ENCODE assay signal across 7 cellular contexts in genomic region chr6:151807513-151808330, GRCh38. TPM values are rescaled to one million over a fixed set of nuclear protein-coding genes. Genes with fewer than 3 reads are reported as not detected.
DNase-seq lines count a peak whose midpoint lies in the region; ATAC-seq and TF ChIP-seq lines count a peak whose summit lies in the region.

TSS of gene ESR1 (plus strand) at chr6:151807682. CDS start at chr6:151807913, 231 bp downstream.

- H3K4me3 ChIP-seq in GM23338 (peak within 1 kb of the TSS; percentile 76), prostate gland (peak within 1 kb of the TSS; percentile 24 to 37)

- DNase-seq in GM23338 (ENCODE audit: low spot score) (peak; percentile 89), WTC11 (ENCODE audit: low spot score) (peak; percentile 71), foreskin melanocyte (peak; percentile 6), prostate gland (ENCODE audit: low spot score) (no peak), HCEC 1CT (no peak), NCI-H1092 treated with DMSO at 0.1 percent for 48 hours (lab: John Stamatoyannopoulos, UW) (no peak)

- peak within 1 kb of the TSS; percentile 97 for H2AFZ ChIP-seq in GM23338

- WGBS in prostate gland, result under 1% methylated on average over 51 of the region's 67 CpGs

- H3K27ac Mint-ChIP-seq in GM23338 (no peak within 1 kb of the TSS), WTC11 (peak within 1 kb of the TSS; percentile 30; the same call in 1 of the 2 replicates)

- H3K4me3 Mint-ChIP-seq in GM23338, result peak within 1 kb of the TSS; percentile 82
- peak within 1 kb of the TSS; percentile 86 for H3K4me3 Mint-ChIP-seq in WTC11

- H3K9me3 Mint-ChIP-seq in GM23338 (no peaks in the 10 kb centered on the region; the same call in 2 of the 3 replicates), WTC11 (no peaks in the 10 kb centered on the region)

- peaks cover 21% of the 10 kb centered on the region for H3K4me1 Mint-ChIP-seq in GM23338
- peaks cover 25% of the 10 kb centered on the region for H3K4me1 Mint-ChIP-seq in WTC11

- no peaks in the 10 kb centered on the region for H3K36me3 Mint-ChIP-seq in GM23338 (ENCODE audit: low read depth)
- no peaks in the 10 kb centered on the region for H3K36me3 Mint-ChIP-seq in WTC11

- no peaks in the 10 kb centered on the region for H3K79me2 ChIP-seq in GM23338 (replicated peaks; ENCODE audit: insufficient read depth)

- H3K9me3 ChIP-seq in prostate gland, result no peaks in the 10 kb centered on the region

- peak within 1 kb of the TSS; percentile 88 for H3K4me2 ChIP-seq in GM23338

- H3K4me1 ChIP-seq in GM23338 (ENCODE audit: insufficient read depth), result peaks cover 10% of the 10 kb centered on the region
- H3K4me1 ChIP-seq in prostate gland (replicated peaks), result no peaks in the 10 kb centered on the region

- 0 out of 2 replicates have a peak, but pooled peaks cover 8% of the 10 kb centered on the region for H4K20me1 ChIP-seq in GM23338 (replicated peaks; ENCODE audit: insufficient read depth)

- intact Hi-C loops in prostate gland (cut with DNase I), result no loop called here

- peak; percentile 85 for ATAC-seq in GM23338
- peak; percentile 82 for ATAC-seq in WTC11
- no peak for ATAC-seq in GM19395 (IDR thresholded peaks at IDR 0.05; ENCODE audit: unreplicated experiment)

- TF ChIP-seq POLR2A in prostate gland (IDR thresholded peaks at IDR 0.05), result no peak

- H3K27me3 Mint-ChIP-seq in GM23338 (ENCODE audit: insufficient read depth, low read depth, poor library complexity) (peaks cover 45% of the 10 kb centered on the region), WTC11 (ENCODE audit: low read depth) (peaks cover 62% of the 10 kb centered on the region)

- H3K9me2 ChIP-seq in GM23338 (ENCODE audit: insufficient read depth), result no peaks in the 10 kb centered on the region

- no peak for TF ChIP-seq CTCF in GM23338 (conservative IDR thresholded peaks at IDR 0.05; ENCODE audit: low read depth in 2 of 2)
- no peak for TF ChIP-seq CTCF in WTC11 (IDR thresholded peaks at IDR 0.05)
- no peak for TF ChIP-seq CTCF in prostate gland (IDR thresholded peaks at IDR 0.05)

- CTCF ChIA-PET in WTC11 (lab: Charles Lee), result interaction anchor here (0.7 to 2.6 kb wide), 10 partner anchors 17 to 317 kb away, joined by 3 to 14 read pairs (median 4); no protein-coding TSS in a partner anchor

- no peak within 1 kb of the TSS for H3K27ac ChIP-seq in GM23338 (ENCODE audit: low read depth)
- H3K27ac ChIP-seq in prostate gland, result peak within 1 kb of the TSS; percentile 55 to 57

- no peaks in the 10 kb centered on the region for H3F3A ChIP-seq in GM23338 (replicated peaks; ENCODE audit: low read depth)

- POLR2A ChIA-PET in WTC11 (lab: Charles Lee), result interaction anchor here (0.5 to 1.2 kb wide), 2 partner anchors 41 to 107 kb away, joined by 3 to 4 read pairs; no protein-coding TSS in a partner anchor

- H3K36me3 ChIP-seq in GM23338 (ENCODE audit: insufficient read depth) (no peaks in the 10 kb centered on the region), prostate gland (no peaks in the 10 kb centered on the region)

- H3K27me3 ChIP-seq in GM23338 (ENCODE audit: insufficient read depth) (peaks cover 59% of the 10 kb centered on the region), prostate gland (replicated peaks; ENCODE audit: insufficient read depth) (peaks cover 5% of the 10 kb centered on the region)

TF ChIP-seq in GM23338, 12 proteins besides CTCF, POLR2A, EP300 and RAD21:
- TF ChIP-seq ETS1 (IDR thresholded peaks at IDR 0.05) (no peak), STAT1 (IDR thresholded peaks at IDR 0.05; ENCODE audit: unreplicated experiment) (no peak), EZH2phosphoT487 (IDR thresholded peaks at IDR 0.05; ENCODE audit: unreplicated experiment) (peak; percentile 52), CREB1 (CRISPR knock-in tag; IDR thresholded peaks at IDR 0.05; ENCODE audit: low read depth) (no peak)

TF ChIP-seq in WTC11, 78 proteins besides CTCF, POLR2A, EP300 and RAD21:
- TF ChIP-seq CREB1 (CRISPR knock-in tag; IDR thresholded peaks at IDR 0.05) (no peak), HMGXB4 (CRISPR knock-in tag; IDR thresholded peaks at IDR 0.05) (peak; percentile 46; the same call in 1 of the 2 replicates)

RNA-seq across cellular contexts. Expression of gene ESR1, which starts in this region (rescaled TPM):
- 0.94 TPM in 1 of 2 replicates, not detected in the other for total RNA-seq in GM23338 (2014; rRNA removed; shearing (Covaris generic))
- 0.24 TPM in 1 of 2 replicates, not detected in the other for polyA plus RNA-seq in GM23338 (2016; fragmentation: Nextera tagmentation; extraction: Ambion mirVana)
- 0.32 to 1.3 TPM (median 0.98 TPM) in 3 replicates for total RNA-seq in WTC11 (2021)
- total RNA-seq in prostate gland, result 1 to 10 TPM; 2.3 to 5.6 TPM

Comparison
In these comparisons a context has a peak if more than half of its experiments do, and no peak if none do; other contexts are left out.
1. Peak in DNase-seq, ATAC-seq, H3K4me3 ChIP-seq and H3K4me2 ChIP-seq in GM23338; RNA of the gene not detected or under 1 TPM.
2. DNase-seq: peak in WTC11 (single experiment) and foreskin melanocyte (single experiment); none in prostate gland (single experiment), HCEC 1CT (single experiment) and NCI-H1092 treated with DMSO at 0.1 percent for 48 hours (single experiment).